In genomic region chr12:6468283-6468575, GRCh38 we compare ENCODE assay signal across 1 cellular context.
TF ChIP-seq lines count a peak whose summit lies in the region.

No MANE protein-coding gene starts in this region.

TF ChIP-seq in liver, 16 proteins besides CTCF, POLR2A, EP300 and RAD21 (continued from another document):
- TF ChIP-seq MAX (IDR thresholded peaks at IDR 0.05) = no peak
- no peak for TF ChIP-seq NR2F2 (IDR thresholded peaks at IDR 0.05)
- peak; percentile 81 for TF ChIP-seq YY1 (IDR thresholded peaks at IDR 0.05)
- TF ChIP-seq GABPA (IDR thresholded peaks at IDR 0.05 in 1 of 2, conservative IDR thresholded peaks at IDR 0.05 in 1 of 2) = no peak
